Comparison of ENCODE assay signal across 18 cellular contexts in genomic region chr15:90067181-90067952, GRCh38.
"Had no signal": no experiment of that assay in that cellular context is flagged by ENCODE, and none has a peak within 500 bp of the region (broad histone marks: within the 10 kb centered on the region; RNA-seq: fewer than 3 reads in every experiment).

No MANE protein-coding gene starts in this region.

- H3K27ac ChIP-seq: left ventricle myocardium inferior, tibial nerve had no signal

- H3K27me3 ChIP-seq: gastroesophageal sphincter, heart left ventricle, tibial nerve had no signal

- H3K4me3 Mint-ChIP-seq: activated B cell treated with CpG ODN at 0.5 μM for 24 hours; activated CD8-positive, alpha-beta T cell treated with anti-CD3 and anti-CD28 coated beads for 36 hours; activated T-cell treated with anti-CD3 and anti-CD28 coated beads, Interleukin-2, amount 50 U/mL, for 4 hours; stimulated activated naive B cell treated with anti-CD40 and anti-IgM and Interleukin-4, amounts not matched to agents 10 μg/mL and 1 μg/mL and 100 μg/mL, for 72 hours; T-helper 2 cell treated with Interferon-gamma antibody and Interleukin-4, amounts not matched to agents 5 μg/mL and 100 μg/mL, for 36 hours had no signal

- ATAC-seq: activated CD8-positive, alpha-beta T cell treated with anti-CD3 and anti-CD28 coated beads for 36 hours; activated T-cell treated with anti-CD3 and anti-CD28 coated beads, Interleukin-2, amount 50 U/mL, for 4 hours; gastroesophageal sphincter; heart left ventricle; sciatic nerve; stimulated activated naive B cell treated with anti-CD40 and anti-IgM and Interleukin-4, amounts not matched to agents 10 μg/mL and 1 μg/mL and 100 μg/mL, for 72 hours had no signal

- H3K27me3 Mint-ChIP-seq: activated B cell treated with CpG ODN at 0.5 μM for 24 hours; activated CD8-positive, alpha-beta T cell treated with anti-CD3 and anti-CD28 coated beads for 36 hours; stimulated activated naive B cell treated with anti-CD40 and anti-IgM and Interleukin-4, amounts not matched to agents 10 μg/mL and 1 μg/mL and 100 μg/mL, for 72 hours had no signal

- H3K9me3 Mint-ChIP-seq: activated B cell treated with CpG ODN at 0.5 μM for 24 hours; activated CD8-positive, alpha-beta T cell treated with anti-CD3 and anti-CD28 coated beads for 36 hours; activated T-cell treated with anti-CD3 and anti-CD28 coated beads, Interleukin-2, amount 50 U/mL, for 4 hours; stimulated activated naive B cell treated with anti-CD40 and anti-IgM and Interleukin-4, amounts not matched to agents 10 μg/mL and 1 μg/mL and 100 μg/mL, for 72 hours; T-helper 2 cell treated with Interferon-gamma antibody and Interleukin-4, amounts not matched to agents 5 μg/mL and 100 μg/mL, for 36 hours had no signal

- DNase-seq: activated B cell treated with CpG ODN at 0.5 μM for 24 hours; activated CD4-positive, alpha-beta T cell treated with anti-CD3 and anti-CD28 coated beads for 4 hours; activated CD8-positive, alpha-beta T cell treated with anti-CD3 and anti-CD28 coated beads for 36 hours; activated effector memory CD4-positive, alpha-beta T cell treated with Interleukin-2 at 50 U/mL for 16 hours; activated naive CD4-positive, alpha-beta T cell treated with anti-CD3 and anti-CD28 coated beads, Interleukin-2, amount 50 U/mL, for 16 hours; activated T-cell treated with anti-CD3 and anti-CD28 coated beads, Interleukin-2, amount 50 U/mL, for 4 hours; aorta; cerebellar nuclear complex; cortex of kidney; effector CD4-positive, alpha-beta T cell; heart left ventricle; left ventricle myocardium inferior; stimulated activated naive B cell treated with anti-CD40 and anti-IgM and Interleukin-4, amounts not matched to agents 10 μg/mL and 1 μg/mL and 100 μg/mL, for 72 hours had no signal

- FAIRE-seq: TTC549 had no signal

- H3K27ac Mint-ChIP-seq: activated B cell treated with CpG ODN at 0.5 μM for 24 hours; activated CD8-positive, alpha-beta T cell treated with anti-CD3 and anti-CD28 coated beads for 36 hours; T-helper 2 cell treated with Interferon-gamma antibody and Interleukin-4, amounts not matched to agents 5 μg/mL and 100 μg/mL, for 36 hours had no signal

- H3K9me3 ChIP-seq: gastroesophageal sphincter, heart left ventricle, left ventricle myocardium inferior, tibial nerve had no signal

- H3K4me3 ChIP-seq: gastroesophageal sphincter, heart left ventricle, left ventricle myocardium inferior, tibial nerve had no signal
